ENCODE assay signal across 1 cellular context in the genomic region with DNA sequence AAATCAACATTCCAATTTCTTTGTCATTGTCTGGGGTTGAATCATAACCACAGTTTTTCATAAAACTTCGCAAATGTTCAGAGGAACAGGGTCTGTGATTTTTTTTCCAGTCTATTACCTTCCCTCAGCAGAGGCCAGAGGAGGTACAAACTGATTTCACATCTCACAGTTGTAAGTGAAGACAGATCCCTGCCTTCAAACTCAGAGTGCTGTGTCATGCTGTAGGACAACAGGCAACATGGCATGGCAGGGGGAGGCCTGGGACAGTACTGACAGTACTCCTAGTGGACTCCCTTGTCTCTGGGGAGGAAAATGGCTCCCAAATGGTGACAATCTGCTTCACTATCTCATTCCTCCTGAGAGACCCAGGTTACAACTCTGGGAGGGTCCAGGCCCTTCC.
TF ChIP-seq lines count a peak whose summit lies in the region.

No MANE protein-coding gene starts in this region.

TF ChIP-seq in H1, 55 proteins besides CTCF, POLR2A, EP300 and RAD21 (continued from another document):
- TF ChIP-seq CHD7 (IDR thresholded peaks at IDR 0.05; ENCODE audit: insufficient replicate concordance, low read length): no peak
- TF ChIP-seq RBBP5 (IDR thresholded peaks at IDR 0.05; ENCODE audit: borderline replicate concordance, low read depth, low read length): no peak
- TF ChIP-seq CEBPB (IDR thresholded peaks at IDR 0.05; ENCODE audit: low read depth, low read length): no peak
- no peak for TF ChIP-seq KDM4A (IDR thresholded peaks at IDR 0.05; ENCODE audit: low read depth, low read length, severe bottlenecking)
- TF ChIP-seq RNF2 (IDR thresholded peaks at IDR 0.05; ENCODE audit: borderline replicate concordance, low read depth, low read length, missing control alignments, poor library complexity, severe bottlenecking): no peak
- no peak for TF ChIP-seq TAF1 (IDR thresholded peaks at IDR 0.05; ENCODE audit: low read depth, low read length)
- TF ChIP-seq, protein P1, sequence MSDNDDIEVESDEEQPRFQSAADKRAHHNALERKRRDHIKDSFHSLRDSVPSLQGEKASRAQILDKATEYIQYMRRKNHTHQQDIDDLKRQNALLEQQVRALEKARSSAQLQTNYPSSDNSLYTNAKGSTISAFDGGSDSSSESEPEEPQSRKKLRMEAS (IDR thresholded peaks at IDR 0.05): no peak
- TF ChIP-seq TEAD4 (IDR thresholded peaks at IDR 0.05; ENCODE audit: low read depth, low read length): no peak
- no peak for TF ChIP-seq SIN3A (conservative IDR thresholded peaks at IDR 0.05 in 1 of 2, IDR thresholded peaks at IDR 0.05 in 1 of 2; ENCODE audit: low read depth in 1 of 2, low read length in 2 of 2)
TF ChIP-seq in H1: peak in this region for 0.
